In the genomic region with DNA sequence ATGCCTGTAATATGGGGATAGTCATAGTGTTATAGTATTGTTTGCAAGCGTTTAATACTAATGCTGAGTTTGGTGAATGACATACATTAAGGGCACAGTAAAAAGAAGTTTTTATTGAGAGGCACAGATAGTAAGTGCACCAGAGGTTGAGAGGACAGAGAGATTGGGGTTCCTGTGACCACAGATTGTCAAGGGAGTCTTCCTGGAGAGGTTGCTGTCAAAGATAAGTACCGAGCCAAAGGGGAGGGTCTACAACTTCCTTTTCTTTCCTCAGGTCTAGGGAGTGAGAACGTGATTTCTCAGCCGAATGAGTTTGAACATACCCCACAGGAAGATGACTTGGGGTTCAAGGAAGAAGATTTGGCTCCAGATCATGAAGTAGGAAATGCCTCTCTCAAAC, we compare ENCODE assay signal across 1 cellular context.
TF ChIP-seq lines count a peak whose summit lies in the region.

No MANE protein-coding gene starts in this region.

TF ChIP-seq in HepG2, 621 proteins besides CTCF, POLR2A, EP300 and RAD21:
- TF ChIP-seq HMG20A (CRISPR knock-in tag; IDR thresholded peaks at IDR 0.05; ENCODE audit: borderline replicate concordance) (no peak), ZNF256 (CRISPR knock-in tag; conservative IDR thresholded peaks at IDR 0.05) (no peak), TSC22D2 (CRISPR knock-in tag; IDR thresholded peaks at IDR 0.05; ENCODE audit: borderline replicate concordance) (no peak), ZNF138 (CRISPR knock-in tag; IDR thresholded peaks at IDR 0.05; ENCODE audit: low read depth) (no peak), CREB1 (IDR thresholded peaks at IDR 0.05) (no peak), CREB1 (CRISPR knock-in tag; IDR thresholded peaks at IDR 0.05) (no peak), ETV5 (CRISPR knock-in tag; IDR thresholded peaks at IDR 0.05; ENCODE audit: borderline replicate concordance) (no peak), ZNF234 (CRISPR knock-in tag; conservative IDR thresholded peaks at IDR 0.05) (no peak), ZNF790 (CRISPR knock-in tag; IDR thresholded peaks at IDR 0.05; ENCODE audit: borderline replicate concordance) (no peak), ISX (CRISPR knock-in tag; conservative IDR thresholded peaks at IDR 0.05) (no peak), IRF2 (CRISPR knock-in tag; IDR thresholded peaks at IDR 0.05) (no peak)
- TF ChIP-seq, protein P1, sequence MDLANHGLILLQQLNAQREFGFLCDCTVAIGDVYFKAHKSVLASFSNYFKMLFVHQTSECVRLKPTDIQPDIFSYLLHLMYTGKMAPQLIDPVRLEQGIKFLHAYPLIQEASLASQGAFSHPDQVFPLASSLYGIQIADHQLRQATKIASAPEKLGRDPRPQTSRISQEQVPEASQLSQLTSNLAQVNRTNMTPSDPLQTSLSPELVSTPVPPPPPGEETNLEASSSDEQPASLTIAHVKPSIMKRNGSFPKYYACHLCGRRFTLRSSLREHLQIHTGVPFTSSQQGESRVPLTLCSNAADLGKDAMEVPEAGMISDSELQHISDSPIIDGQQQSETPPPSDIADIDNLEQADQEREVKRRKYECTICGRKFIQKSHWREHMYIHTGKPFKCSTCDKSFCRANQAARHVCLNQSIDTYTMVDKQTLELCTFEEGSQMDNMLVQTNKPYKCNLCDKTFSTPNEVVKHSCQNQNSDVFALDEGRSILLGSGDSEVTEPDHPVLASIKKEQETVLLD (CRISPR knock-in tag; IDR thresholded peaks at IDR 0.05; ENCODE audit: low read depth), result no peak
- TF ChIP-seq, protein P2, sequence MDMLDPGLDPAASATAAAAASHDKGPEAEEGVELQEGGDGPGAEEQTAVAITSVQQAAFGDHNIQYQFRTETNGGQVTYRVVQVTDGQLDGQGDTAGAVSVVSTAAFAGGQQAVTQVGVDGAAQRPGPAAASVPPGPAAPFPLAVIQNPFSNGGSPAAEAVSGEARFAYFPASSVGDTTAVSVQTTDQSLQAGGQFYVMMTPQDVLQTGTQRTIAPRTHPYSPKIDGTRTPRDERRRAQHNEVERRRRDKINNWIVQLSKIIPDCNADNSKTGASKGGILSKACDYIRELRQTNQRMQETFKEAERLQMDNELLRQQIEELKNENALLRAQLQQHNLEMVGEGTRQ (IDR thresholded peaks at IDR 0.05; ENCODE audit: low read depth, low read length), result no peak
- TF ChIP-seq, protein P2 (CRISPR knock-in tag; IDR thresholded peaks at IDR 0.05; ENCODE audit: borderline replicate concordance), result no peak
- TF ChIP-seq, protein P3, sequence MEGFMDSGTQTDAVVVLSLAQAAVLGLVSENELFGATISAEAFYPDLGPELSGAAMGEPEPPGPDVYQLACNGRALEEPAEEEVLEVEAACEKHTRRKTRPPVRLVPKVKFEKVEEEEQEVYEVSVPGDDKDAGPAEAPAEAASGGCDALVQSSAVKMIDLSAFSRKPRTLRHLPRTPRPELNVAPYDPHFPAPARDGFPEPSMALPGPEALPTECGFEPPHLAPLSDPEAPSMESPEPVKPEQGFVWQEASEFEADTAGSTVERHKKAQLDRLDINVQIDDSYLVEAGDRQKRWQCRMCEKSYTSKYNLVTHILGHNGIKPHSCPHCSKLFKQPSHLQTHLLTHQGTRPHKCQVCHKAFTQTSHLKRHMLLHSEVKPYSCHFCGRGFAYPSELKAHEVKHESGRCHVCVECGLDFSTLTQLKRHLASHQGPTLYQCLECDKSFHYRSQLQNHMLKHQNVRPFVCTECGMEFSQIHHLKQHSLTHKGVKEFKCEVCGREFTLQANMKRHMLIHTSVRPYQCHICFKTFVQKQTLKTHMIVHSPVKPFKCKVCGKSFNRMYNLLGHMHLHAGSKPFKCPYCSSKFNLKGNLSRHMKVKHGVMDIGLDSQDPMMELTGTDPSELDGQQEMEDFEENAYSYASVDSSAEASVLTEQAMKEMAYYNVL (CRISPR knock-in tag; IDR thresholded peaks at IDR 0.05; ENCODE audit: borderline replicate concordance), result no peak
